8 cellular contexts compared by ENCODE assay signal in the genomic region with DNA sequence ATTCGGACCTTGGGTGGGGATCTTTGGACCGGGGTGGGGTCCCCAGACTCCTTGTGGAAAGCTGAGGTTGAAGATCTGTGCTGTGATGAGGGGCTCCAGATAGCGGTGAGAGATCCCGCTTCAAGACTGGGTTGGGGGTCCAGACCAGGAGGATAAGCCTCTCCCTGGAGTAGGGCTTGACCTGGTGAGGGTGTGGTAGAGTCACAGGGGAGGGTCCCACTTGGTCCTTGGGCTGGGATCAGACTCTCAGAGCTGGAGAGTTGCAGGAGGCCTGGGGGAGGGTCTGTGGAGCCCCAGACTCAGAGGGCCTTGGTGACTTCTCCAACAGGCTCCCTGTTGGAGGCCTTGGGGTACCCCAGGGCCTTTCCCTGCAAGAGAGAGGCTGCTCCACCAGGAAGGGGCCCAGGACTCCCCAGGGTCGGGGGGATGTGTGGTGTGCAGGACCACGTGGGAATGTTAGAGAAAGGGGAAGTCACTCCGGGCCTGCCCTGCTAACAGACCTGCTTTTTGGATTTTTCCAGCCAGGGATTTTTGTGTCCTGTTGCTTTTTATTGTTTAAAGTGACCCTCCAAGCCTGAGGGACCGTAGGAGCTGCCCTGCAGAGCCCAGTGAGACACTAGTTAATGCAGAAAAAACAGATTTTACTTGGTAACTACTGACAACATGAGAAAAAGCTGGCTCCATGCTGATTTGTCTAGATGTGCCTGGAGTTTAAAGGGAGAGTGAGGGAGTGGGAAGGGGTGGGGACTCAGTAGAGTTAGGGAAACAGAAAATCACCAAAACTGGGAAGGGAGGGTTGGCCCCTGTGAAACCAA. TPM values are rescaled to one million over a fixed set of nuclear protein-coding genes. Genes with fewer than 3 reads are reported as not detected.
DNase-seq lines count a peak whose midpoint lies in the region; ATAC-seq and TF ChIP-seq lines count a peak whose summit lies in the region.

No MANE protein-coding gene starts in this region.

- peak overlapping the region; percentile 94 for H3K27ac Mint-ChIP-seq in memory B cell

- peaks cover 6% of the 10 kb centered on the region for H3K36me3 Mint-ChIP-seq in memory B cell

- no peaks in the 10 kb centered on the region for H3K9me3 ChIP-seq in HAP-1
- H3K9me3 ChIP-seq in effector memory CD4-positive, alpha-beta T cell (ENCODE audit: control insufficient read depth, low read length): no peaks in the 10 kb centered on the region
- no peaks in the 10 kb centered on the region for H3K9me3 ChIP-seq in thoracic aorta

- H3K4me3 Mint-ChIP-seq in memory B cell: peak overlapping the region; percentile 94

- peak overlapping the region; percentile 95 for H3K27ac ChIP-seq in C4-2B
- H3K27ac ChIP-seq in effector memory CD4-positive, alpha-beta T cell (ENCODE audit: insufficient read depth, low read length, poor library complexity, severe bottlenecking): peak overlapping the region; percentile 70
- peak overlapping the region; percentile 91 to 100 for H3K27ac ChIP-seq in thoracic aorta

- no peaks in the 10 kb centered on the region for H3K36me3 ChIP-seq in HAP-1 (replicated peaks)
- no peaks in the 10 kb centered on the region for H3K36me3 ChIP-seq in effector memory CD4-positive, alpha-beta T cell (ENCODE audit: control insufficient read depth, insufficient read depth, low read length)
- no peaks in the 10 kb centered on the region for H3K36me3 ChIP-seq in thoracic aorta

- H3K4me3 ChIP-seq in HAP-1: peak overlapping the region; percentile 62
- peak overlapping the region; percentile 96 for H3K4me3 ChIP-seq in effector memory CD4-positive, alpha-beta T cell (ENCODE audit: insufficient read depth, low read depth, low read length, poor library complexity, severe bottlenecking)
- peak overlapping the region; percentile 78 for H3K4me3 ChIP-seq in thoracic aorta

- no peaks in the 10 kb centered on the region for H3K9me3 Mint-ChIP-seq in memory B cell

- ATAC-seq in SK-N-SH treated with all-trans-retinoic acid at 6 μM for 48 hours (peak; percentile 71), memory B cell (ENCODE audit: low read depth) (peak; percentile 55), thoracic aorta (ENCODE audit: insufficient number of reproducible peaks, low FRiP score, low read depth) (peak; percentile 72), GM19463 (IDR thresholded peaks at IDR 0.05; ENCODE audit: unreplicated experiment) (no peak)

- no peaks in the 10 kb centered on the region for H3K27me3 Mint-ChIP-seq in memory B cell

- in situ Hi-C loops in HAP-1 (cut with MboI; ENCODE audit: low sequenced_read_pairs): no loop called here

- H3K27me3 ChIP-seq in HAP-1 (ENCODE audit: low read depth): no peaks in the 10 kb centered on the region
- no peaks in the 10 kb centered on the region for H3K27me3 ChIP-seq in effector memory CD4-positive, alpha-beta T cell (replicated peaks; ENCODE audit: control insufficient read depth, insufficient read depth, low read length, poor library complexity, severe bottlenecking)
- no peaks in the 10 kb centered on the region for H3K27me3 ChIP-seq in thoracic aorta (replicated peaks; ENCODE audit: insufficient read depth)

- H3K4me1 Mint-ChIP-seq in memory B cell: peaks cover 27% of the 10 kb centered on the region

- DNase-seq in HAP-1 (ENCODE audit: low spot score in 2 of 2) (peak; percentile 26 to 50), memory B cell (ENCODE audit: low spot score in 2 of 2) (no peak), thoracic aorta (ENCODE audit: low spot score) (no peak), putamen (ENCODE audit: low spot score) (no peak)
- DNase-seq in effector memory CD4-positive, alpha-beta T cell: no peak

- TF ChIP-seq CTCF in C4-2B (conservative IDR thresholded peaks at IDR 0.05) (no peak), thoracic aorta (IDR thresholded peaks at IDR 0.05) (no peak)

- H3K4me1 ChIP-seq in HAP-1 (peaks cover 20% of the 10 kb centered on the region), thoracic aorta (ENCODE audit: control insufficient read depth in 1 of 2, low read depth in 2 of 2) (peaks cover 26 to 54% of the 10 kb centered on the region in 2 donors)
- H3K4me1 ChIP-seq in effector memory CD4-positive, alpha-beta T cell (ENCODE audit: control insufficient read depth, insufficient read depth, low read length, poor library complexity, severe bottlenecking): peaks cover 23% of the 10 kb centered on the region

TF ChIP-seq in SK-N-SH treated with all-trans-retinoic acid at 6 μM for 48 hours, 23 proteins besides CTCF, POLR2A, EP300 and RAD21:
- no peak for TF ChIP-seq OSR1 (CRISPR knock-in tag; IDR thresholded peaks at IDR 0.05)
- TF ChIP-seq, protein P1, sequence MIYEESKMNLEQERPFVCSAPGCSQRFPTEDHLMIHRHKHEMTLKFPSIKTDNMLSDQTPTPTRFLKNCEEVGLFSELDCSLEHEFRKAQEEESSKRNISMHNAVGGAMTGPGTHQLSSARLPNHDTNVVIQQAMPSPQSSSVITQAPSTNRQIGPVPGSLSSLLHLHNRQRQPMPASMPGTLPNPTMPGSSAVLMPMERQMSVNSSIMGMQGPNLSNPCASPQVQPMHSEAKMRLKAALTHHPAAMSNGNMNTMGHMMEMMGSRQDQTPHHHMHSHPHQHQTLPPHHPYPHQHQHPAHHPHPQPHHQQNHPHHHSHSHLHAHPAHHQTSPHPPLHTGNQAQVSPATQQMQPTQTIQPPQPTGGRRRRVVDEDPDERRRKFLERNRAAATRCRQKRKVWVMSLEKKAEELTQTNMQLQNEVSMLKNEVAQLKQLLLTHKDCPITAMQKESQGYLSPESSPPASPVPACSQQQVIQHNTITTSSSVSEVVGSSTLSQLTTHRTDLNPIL (CRISPR knock-in tag; IDR thresholded peaks at IDR 0.05; ENCODE audit: low read depth): no peak
- TF ChIP-seq ZNF70 (CRISPR knock-in tag; IDR thresholded peaks at IDR 0.05): no peak
- no peak for TF ChIP-seq ESRRG (CRISPR knock-in tag; IDR thresholded peaks at IDR 0.05)
- TF ChIP-seq SNAI2 (CRISPR knock-in tag; IDR thresholded peaks at IDR 0.05): no peak
- no peak for TF ChIP-seq ZNF565 (CRISPR knock-in tag; conservative IDR thresholded peaks at IDR 0.05; ENCODE audit: low read depth)
- TF ChIP-seq, protein P2, sequence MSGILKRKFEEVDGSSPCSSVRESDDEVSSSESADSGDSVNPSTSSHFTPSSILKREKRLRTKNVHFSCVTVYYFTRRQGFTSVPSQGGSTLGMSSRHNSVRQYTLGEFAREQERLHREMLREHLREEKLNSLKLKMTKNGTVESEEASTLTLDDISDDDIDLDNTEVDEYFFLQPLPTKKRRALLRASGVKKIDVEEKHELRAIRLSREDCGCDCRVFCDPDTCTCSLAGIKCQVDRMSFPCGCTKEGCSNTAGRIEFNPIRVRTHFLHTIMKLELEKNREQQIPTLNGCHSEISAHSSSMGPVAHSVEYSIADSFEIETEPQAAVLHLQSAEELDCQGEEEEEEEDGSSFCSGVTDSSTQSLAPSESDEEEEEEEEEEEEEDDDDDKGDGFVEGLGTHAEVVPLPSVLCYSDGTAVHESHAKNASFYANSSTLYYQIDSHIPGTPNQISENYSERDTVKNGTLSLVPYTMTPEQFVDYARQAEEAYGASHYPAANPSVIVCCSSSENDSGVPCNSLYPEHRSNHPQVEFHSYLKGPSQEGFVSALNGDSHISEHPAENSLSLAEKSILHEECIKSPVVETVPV (CRISPR knock-in tag; IDR thresholded peaks at IDR 0.05): no peak
- TF ChIP-seq TCF4 (CRISPR knock-in tag; IDR thresholded peaks at IDR 0.05; ENCODE audit: borderline replicate concordance): no peak
- no peak for TF ChIP-seq ISL1 (CRISPR knock-in tag; IDR thresholded peaks at IDR 0.05)
- TF ChIP-seq RARB (CRISPR knock-in tag; IDR thresholded peaks at IDR 0.05): no peak

RNA-seq across cellular contexts. Expression of gene TXNRD2, which starts 0.7 kb away (rescaled TPM):
- 10 to 100 TPM; 27.4 to 37.6 TPM for total RNA-seq in thoracic aorta

RNA-seq across cellular contexts. Expression of gene COMT, which starts 0.7 kb away (rescaled TPM):
- 100 to 1,000 TPM; 230 to 300 TPM for total RNA-seq in thoracic aorta

Comparison
In these comparisons a context has a peak if more than half of its experiments do, and no peak if none do; other contexts are left out.
1. DNase-seq: peak in HAP-1 (2 of 2); none in effector memory CD4-positive, alpha-beta T cell (0 of 3), memory B cell (0 of 2), thoracic aorta (single experiment) and putamen (single experiment).
2. Peak in every context shown above with its lines, with median percentiles within 50 percentile points of each other: H3K27ac ChIP-seq and H3K4me3 ChIP-seq.